ENCODE assay signal across 8 cellular contexts in genomic region chr1:193121616-193122593, GRCh38. TPM values are rescaled to one million over a fixed set of nuclear protein-coding genes. Genes with fewer than 3 reads are reported as not detected.
DNase-seq lines count a peak whose midpoint lies in the region; ATAC-seq and TF ChIP-seq lines count a peak whose summit lies in the region.

CDC73 (plus strand) TSS chr1:193122031; CDS start chr1:193122201, 170 bp downstream.

- TF ChIP-seq CTCF in OCI-LY1 (IDR thresholded peaks at IDR 0.05; ENCODE audit: low read length) (peak; percentile 71), endothelial cell (IDR thresholded peaks at IDR 0.05; ENCODE audit: unreplicated experiment) (peak; percentile 96)

- H3K36me3 ChIP-seq in OCI-LY1 (ENCODE audit: insufficient read depth, low read length), result peaks cover 17% of the 10 kb centered on the region

- no peaks in the 10 kb centered on the region for H3K27me3 Mint-ChIP-seq in endothelial cell (ENCODE audit: unreplicated experiment)

- no peak within 1 kb of the TSS for H2AFZ ChIP-seq in OCI-LY1 (ENCODE audit: low read length)

- peaks cover 34% of the 10 kb centered on the region for H3K79me2 ChIP-seq in OCI-LY1 (ENCODE audit: insufficient read depth, low read length)

- H3K4me2 ChIP-seq in OCI-LY1 (ENCODE audit: low read length), result peak within 1 kb of the TSS; percentile 84

- H3F3A ChIP-seq in OCI-LY1 (ENCODE audit: insufficient read depth, low read length), result no peaks in the 10 kb centered on the region

- H3K4me1 Mint-ChIP-seq in endothelial cell (ENCODE audit: unreplicated experiment), result peaks cover 11% of the 10 kb centered on the region

- peak within 1 kb of the TSS; percentile 94 for H3K4me3 Mint-ChIP-seq in endothelial cell (ENCODE audit: unreplicated experiment)

- peak within 1 kb of the TSS; percentile 73 for H3K27ac Mint-ChIP-seq in endothelial cell (ENCODE audit: unreplicated experiment)

- DNase-seq in DMS 273 treated with DMSO at 0.1 percent for 48 hours (lab: John Stamatoyannopoulos, UW), result peak; percentile 85
- peak; percentile 82 for DNase-seq in HuH-7 (ENCODE audit: low spot score)
- DNase-seq in activated CD8-positive, alpha-beta memory T cell treated with anti-CD3 and anti-CD28 coated beads, Interleukin-2, amount 50 U/mL, for 4 hours, result peak; percentile 100
- DNase-seq in endothelial cell (ENCODE audit: low spot score), result peak; percentile 100
- DNase-seq in stimulated activated CD8-positive, alpha-beta memory T cell treated with anti-CD3 and anti-CD28 coated beads, Interleukin-4, amount 100 ng/mL, for 1 hour (ENCODE audit: low read depth in 2 of 2, low spot score in 1 of 2), result peak; percentile 99

- peak within 1 kb of the TSS; percentile 92 for H3K27ac ChIP-seq in OCI-LY1 (ENCODE audit: low read depth, low read length, poor library complexity, severe bottlenecking)

- H3K9ac ChIP-seq in OCI-LY1 (ENCODE audit: low read length), result peak within 1 kb of the TSS; percentile 82

- H3K4me3 ChIP-seq in OCI-LY1 (ENCODE audit: low read depth, low read length, poor library complexity, severe bottlenecking) (peak within 1 kb of the TSS; percentile 91), mononuclear cell (ENCODE audit: low read length) (peak within 1 kb of the TSS; percentile 100)

- no peaks in the 10 kb centered on the region for H4K20me1 ChIP-seq in OCI-LY1 (ENCODE audit: insufficient read depth, low read length)

- H3K9me2 ChIP-seq in OCI-LY1 (ENCODE audit: low read depth, low read length), result no peaks in the 10 kb centered on the region

- no peaks in the 10 kb centered on the region for H3K36me3 Mint-ChIP-seq in endothelial cell (ENCODE audit: low read depth, unreplicated experiment)

- H3K4me1 ChIP-seq in OCI-LY1 (ENCODE audit: insufficient read depth, low read length, severe bottlenecking) (peaks cover 28% of the 10 kb centered on the region), mononuclear cell (ENCODE audit: insufficient read depth, low read length) (peaks cover 35% of the 10 kb centered on the region)

- no peaks in the 10 kb centered on the region for H3K9me3 Mint-ChIP-seq in endothelial cell (ENCODE audit: unreplicated experiment)

- H3K9me3 ChIP-seq in OCI-LY1 (ENCODE audit: low read length) (no peaks in the 10 kb centered on the region), mononuclear cell (ENCODE audit: low read depth, low read length) (no peaks in the 10 kb centered on the region)

- H3K27me3 ChIP-seq in OCI-LY1 (ENCODE audit: insufficient read depth, low read length), result no peaks in the 10 kb centered on the region
- H3K27me3 ChIP-seq in mononuclear cell (ENCODE audit: insufficient read depth, low read length), result no peaks in the 10 kb centered on the region

- peak; percentile 92 for ATAC-seq in GM21515 (IDR thresholded peaks at IDR 0.05; ENCODE audit: unreplicated experiment)

RNA-seq across cellular contexts. Expression of gene CDC73, which starts in this region (rescaled TPM):
- 45.2 TPM for total RNA-seq in endothelial cell (ENCODE audit: unreplicated experiment)
- 40.2 TPM for total RNA-seq in mononuclear cell

Comparison
In these comparisons a context has a peak if more than half of its experiments do, and no peak if none do; other contexts are left out.
1. Peak in every context shown above with its lines: DNase-seq, ATAC-seq, H3K4me3 ChIP-seq and H3K27ac ChIP-seq.